13 cellular contexts compared by ENCODE assay signal in genomic region chr10:129958118-129958685, GRCh38. TPM values are rescaled to one million over a fixed set of nuclear protein-coding genes. Genes with fewer than 3 reads are reported as not detected.
DNase-seq lines count a peak whose midpoint lies in the region; ATAC-seq, FAIRE-seq and TF ChIP-seq lines count a peak whose summit lies in the region.
"Had no signal": no experiment of that assay in that cellular context is flagged by ENCODE, and none has a peak within 500 bp of the region (broad histone marks: within the 10 kb centered on the region; RNA-seq: fewer than 3 reads in every experiment).

No MANE protein-coding gene starts in this region.

- peaks cover 17% of the 10 kb centered on the region for H3K4me1 ChIP-seq in cardiac muscle cell (ENCODE audit: low read depth)
- peaks cover 6% of the 10 kb centered on the region for H3K4me1 ChIP-seq in astrocyte (ENCODE audit: insufficient read depth, low read length)
- peaks cover 4% of the 10 kb centered on the region for H3K4me1 ChIP-seq in mesendoderm (ENCODE audit: control insufficient read depth, low read depth, low read length)
- peaks cover 2% of the 10 kb centered on the region for H3K4me1 ChIP-seq in urinary bladder (ENCODE audit: insufficient read depth)

- no peak overlapping the region for H2BK5ac ChIP-seq in mesendoderm (ENCODE audit: low read length)

- FAIRE-seq in astrocyte (lab: Jason Lieb, UNC): no peak
- FAIRE-seq: pancreas, RCC 7860 had no signal

- peak overlapping the region; percentile 6 for H3K4me3 Mint-ChIP-seq in astrocyte (ENCODE audit: unreplicated experiment)
- H3K4me3 Mint-ChIP-seq: stimulated activated effector memory CD8-positive, alpha-beta T cell treated with anti-CD3 and anti-CD28 coated beads, Interleukin-12 subunit alpha, Interleukin-12 subunit beta, amount 100 ng/mL, for 72 hours had no signal

- H2AFZ ChIP-seq in astrocyte (ENCODE audit: low read depth, low read length): no peak overlapping the region

- H3K4ac ChIP-seq in mesendoderm (ENCODE audit: low read depth, low read length): no peak overlapping the region

- intact Hi-C loops in Right ventricle myocardium inferior (cut with DNase I): no loop called here

- H3K23ac ChIP-seq in mesendoderm (ENCODE audit: low read length): no peak overlapping the region

- H4K8ac ChIP-seq in mesendoderm (ENCODE audit: low read depth, low read length): no peak overlapping the region

- H4K20me1 ChIP-seq in astrocyte (ENCODE audit: insufficient read depth, low read length): peaks cover 4% of the 10 kb centered on the region

- peaks cover 3% of the 10 kb centered on the region for H3K9me3 Mint-ChIP-seq in astrocyte (ENCODE audit: unreplicated experiment)
- H3K9me3 Mint-ChIP-seq: stimulated activated effector memory CD8-positive, alpha-beta T cell treated with anti-CD3 and anti-CD28 coated beads, Interleukin-12 subunit alpha, Interleukin-12 subunit beta, amount 100 ng/mL, for 72 hours had no signal

- H3K27me3 ChIP-seq in cardiac muscle cell: peaks cover 97% of the 10 kb centered on the region
- peaks cover 81% of the 10 kb centered on the region for H3K27me3 ChIP-seq in astrocyte (ENCODE audit: insufficient read depth, low read length)
- peaks cover 36% of the 10 kb centered on the region for H3K27me3 ChIP-seq in mesendoderm (ENCODE audit: insufficient read depth, low read length, poor library complexity)

- no peak overlapping the region for H2BK120ac ChIP-seq in mesendoderm (ENCODE audit: low read depth, low read length)

- no peaks in the 10 kb centered on the region for H3K36me3 Mint-ChIP-seq in astrocyte (ENCODE audit: low read depth, unreplicated experiment)

- ATAC-seq in Right ventricle myocardium inferior (no peak), HG03135 (IDR thresholded peaks at IDR 0.05; ENCODE audit: unreplicated experiment) (no peak), GM18868 (IDR thresholded peaks at IDR 0.05; ENCODE audit: unreplicated experiment) (no peak)

- H3K18ac ChIP-seq in mesendoderm (ENCODE audit: low read length): no peak overlapping the region

- TF ChIP-seq CTCF in cardiac muscle cell (IDR thresholded peaks at IDR 0.05; ENCODE audit: low read depth, low read length) (peak; percentile 42), astrocyte (IDR thresholded peaks at IDR 0.05; ENCODE audit: insufficient read depth, low read depth, low read length) (no peak)

- peaks cover 77% of the 10 kb centered on the region for H3K27me3 Mint-ChIP-seq in astrocyte (ENCODE audit: low read depth, unreplicated experiment)

- no peaks in the 10 kb centered on the region for H3K79me1 ChIP-seq in mesendoderm (ENCODE audit: low read length)

- no peaks in the 10 kb centered on the region for H3K79me2 ChIP-seq in astrocyte (ENCODE audit: insufficient read depth, low read length)
- H3K79me2 ChIP-seq in mesendoderm (ENCODE audit: control insufficient read depth, insufficient read depth, low read length): no peaks in the 10 kb centered on the region

- H2BK15ac ChIP-seq in mesendoderm (replicated peaks; ENCODE audit: low read depth): no peak overlapping the region

- H4K5ac ChIP-seq in mesendoderm (ENCODE audit: low read length): no peak overlapping the region

- no peak overlapping the region for H3K56ac ChIP-seq in mesendoderm (ENCODE audit: low read length)

- WGBS in mesendoderm (ENCODE audit: extremely low coverage, insufficient coverage, low lambda C conversion rate): no CpG with 5 or more reads among the region's 20 CpGs
- WGBS in urinary bladder: 28% methylated on average over 20 of the region's 20 CpGs

- no peak overlapping the region for H3K27ac Mint-ChIP-seq in astrocyte (ENCODE audit: unreplicated experiment)
- H3K27ac Mint-ChIP-seq: stimulated activated effector memory CD8-positive, alpha-beta T cell treated with anti-CD3 and anti-CD28 coated beads, Interleukin-12 subunit alpha, Interleukin-12 subunit beta, amount 100 ng/mL, for 72 hours had no signal

- H3K4me3 ChIP-seq in cardiac muscle cell (peak overlapping the region; percentile 15), astrocyte (ENCODE audit: insufficient read depth, low read depth, low read length) (no peak overlapping the region), mesendoderm (ENCODE audit: low read length) (no peak overlapping the region), urinary bladder (ENCODE audit: low read depth, low read length) (peak overlapping the region; percentile 3)

- DNase-seq in cardiac muscle cell (ENCODE audit: low read depth in 1 of 2, low spot score in 1 of 2) (peak; percentile 59 to 75), Right ventricle myocardium inferior (ENCODE audit: missing footprints) (no peak), astrocyte (ENCODE audit: low read depth) (no peak), mesendoderm (peak; percentile 51), hypothalamus (lab: John Stamatoyannopoulos, UW) (no peak)
- DNase-seq: GDM1, pancreas had no signal

- no peak overlapping the region for H2AK5ac ChIP-seq in mesendoderm (ENCODE audit: low read length)

- peaks cover 1% of the 10 kb centered on the region for H3K4me1 Mint-ChIP-seq in astrocyte (ENCODE audit: low read depth, unreplicated experiment)

- no peaks in the 10 kb centered on the region for H3K9me3 ChIP-seq in cardiac muscle cell (ENCODE audit: low read depth)
- no peaks in the 10 kb centered on the region for H3K9me3 ChIP-seq in astrocyte (ENCODE audit: insufficient read depth, low read depth, low read length)
- H3K9me3 ChIP-seq: pancreas had no signal

- H3K36me3 ChIP-seq in cardiac muscle cell (no peaks in the 10 kb centered on the region), astrocyte (ENCODE audit: insufficient read depth, low read length) (no peaks in the 10 kb centered on the region), mesendoderm (ENCODE audit: control insufficient read depth, insufficient read depth, low read length) (no peaks in the 10 kb centered on the region), urinary bladder (ENCODE audit: insufficient read depth) (no peaks in the 10 kb centered on the region)
- H3K36me3 ChIP-seq: pancreas had no signal

- H3K4me2 ChIP-seq in astrocyte (ENCODE audit: low read length): no peak overlapping the region
- H3K4me2 ChIP-seq in mesendoderm (ENCODE audit: low read length): no peak overlapping the region

- no peak overlapping the region for H3K9ac ChIP-seq in astrocyte (ENCODE audit: low read length)
- no peak overlapping the region for H3K9ac ChIP-seq in mesendoderm (ENCODE audit: low read length)

- H3K27ac ChIP-seq in cardiac muscle cell (no peak overlapping the region), astrocyte (ENCODE audit: low read depth, low read length) (no peak overlapping the region), mesendoderm (ENCODE audit: low read depth, low read length) (no peak overlapping the region), urinary bladder (ENCODE audit: low read depth) (no peak overlapping the region)
- H3K27ac ChIP-seq: pancreas had no signal

RNA-seq across cellular contexts. Expression of gene EBF3, which starts 5.9 kb away (rescaled TPM):
- total RNA-seq in cardiac muscle cell (2.2 and 2.8 TPM in 2 replicates), Right ventricle myocardium inferior (7.9 TPM), astrocyte (0.07 and 0.14 TPM in 2 replicates), urinary bladder (29.4 TPM)
- polyA plus RNA-seq in cardiac muscle cell (0.12 and 0.61 TPM in 2 replicates), urinary bladder (5.1 TPM)
- 0.87 TPM for polyA plus RNA-seq in mesendoderm (2013, experiment 1 of 2)
- 0.76 TPM for polyA plus RNA-seq in mesendoderm (2013, experiment 2 of 2)
- total RNA-seq: HT1080 had no signal

Comparison
In these comparisons a context has a peak if more than half of its experiments do, and no peak if none do; other contexts are left out.
1. DNase-seq: peak in cardiac muscle cell (2 of 2) and mesendoderm (single experiment); none in Right ventricle myocardium inferior (single experiment), astrocyte (single experiment) and hypothalamus (0 of 51).
2. H3K4me3 ChIP-seq: peak in cardiac muscle cell (single experiment) and urinary bladder (single experiment); none in astrocyte (single experiment) and mesendoderm (single experiment).